21 cellular contexts compared by ENCODE assay signal in genomic region chr1:95311762-95312161, GRCh38.
A peak's percentile ranks its signal among the peaks of the same experiment; 100 is the strongest.
DNase-seq lines count a peak whose midpoint lies in the region; ATAC-seq, FAIRE-seq and TF ChIP-seq lines count a peak whose summit lies in the region.
"Had no signal": no experiment of that assay in that cellular context is flagged by ENCODE, and none has a peak within 500 bp of the region (broad histone marks: within the 10 kb centered on the region; RNA-seq: fewer than 3 reads in every experiment).

No MANE protein-coding gene starts in this region.

- ATAC-seq in PC-3, result no peak
- ATAC-seq: A549; CD8-positive, alpha-beta T cell; HCT116; HepG2 had no signal

- peaks cover 10% of the 10 kb centered on the region for H3K4me1 Mint-ChIP-seq in neural progenitor cell
- H3K4me1 Mint-ChIP-seq: CD14-positive monocyte had no signal

- FAIRE-seq in endometrium (lab: Jason Lieb, UNC), result peak; percentile 75
- FAIRE-seq: A549, HepG2 had no signal

- H3K4me3 Mint-ChIP-seq in neural progenitor cell, result no peak overlapping the region
- H3K4me3 Mint-ChIP-seq: CD14-positive monocyte; CD8-positive, alpha-beta T cell; HFFc6 had no signal

- H3K27ac ChIP-seq in neural progenitor cell (no peak overlapping the region), PC-3 (ENCODE audit: low read length) (no peak overlapping the region)
- H3K27ac ChIP-seq: 22Rv1, A549, BLaER1 had no signal

- no peaks in the 10 kb centered on the region for H3K9me3 ChIP-seq in neural progenitor cell (ENCODE audit: low read depth)
- H3K9me3 ChIP-seq in PC-3 (ENCODE audit: low read length), result no peaks in the 10 kb centered on the region
- H3K9me3 ChIP-seq: A549, BLaER1 had no signal

- H3F3A ChIP-seq in neural progenitor cell (ENCODE audit: low read depth) (no peaks in the 10 kb centered on the region), PC-3 (ENCODE audit: low read length, unreplicated experiment) (no peaks in the 10 kb centered on the region)

- H2AFZ ChIP-seq in neural progenitor cell (replicated peaks), result peak overlapping the region; percentile 71
- no peak overlapping the region for H2AFZ ChIP-seq in PC-3 (ENCODE audit: low read length)

- no peaks in the 10 kb centered on the region for H3K9me3 Mint-ChIP-seq in neural progenitor cell
- H3K9me3 Mint-ChIP-seq: CD8-positive, alpha-beta T cell; HFFc6 had no signal

- H3K4me3 ChIP-seq in neural progenitor cell, result no peak overlapping the region
- H3K4me3 ChIP-seq in PC-3 (ENCODE audit: low read length), result no peak overlapping the region
- H3K4me3 ChIP-seq: A549, BLaER1 had no signal

- H3K9me2 ChIP-seq in PC-3 (replicated peaks; ENCODE audit: low read length), result no peaks in the 10 kb centered on the region

- no peak overlapping the region for H3K4me2 ChIP-seq in neural progenitor cell
- no peak overlapping the region for H3K4me2 ChIP-seq in PC-3 (ENCODE audit: low read length)
- H3K4me2 ChIP-seq: A549, BLaER1 had no signal

- no peak overlapping the region for H3K27ac Mint-ChIP-seq in neural progenitor cell
- H3K27ac Mint-ChIP-seq: CD14-positive monocyte; CD8-positive, alpha-beta T cell; HFFc6 had no signal

- H3K79me2 ChIP-seq in neural progenitor cell (ENCODE audit: low read depth), result no peaks in the 10 kb centered on the region
- H3K79me2 ChIP-seq in PC-3 (ENCODE audit: low read length), result no peaks in the 10 kb centered on the region

- H3K36me3 ChIP-seq in neural progenitor cell (no peaks in the 10 kb centered on the region), PC-3 (ENCODE audit: low read depth, low read length) (no peaks in the 10 kb centered on the region)
- H3K36me3 ChIP-seq: BLaER1 had no signal

- peak; percentile 30 for DNase-seq in NCI-H510A treated with DMSO at 0.1 percent for 48 hours (lab: John Stamatoyannopoulos, UW)
- DNase-seq in NCI-H510A (lab: John Stamatoyannopoulos, UW), result no peak
- no peak for DNase-seq in neural progenitor cell (ENCODE audit: low spot score)
- no peak for DNase-seq in PC-3
- DNase-seq in NCI-H2029 (lab: John Stamatoyannopoulos, UW), result no peak
- no peak for DNase-seq in NCI-H1436 treated with DMSO at 0.1 percent for 48 hours (lab: John Stamatoyannopoulos, UW)
- DNase-seq: AML-193; Calu3; CD8-positive, alpha-beta T cell; DMS79 treated with DMSO at 0.1 percent for 48 hours; GF-D8; GOT3; H7; HFFc6 had no signal

- BruUV-seq in PC-3 (replicated peaks; lab: Mats Ljungman, UMichigan), result no TSS peak

- peaks cover 5% of the 10 kb centered on the region for H3K27me3 Mint-ChIP-seq in neural progenitor cell (ENCODE audit: insufficient read depth, low read depth)

- H3K4me1 ChIP-seq in neural progenitor cell (peaks cover 11% of the 10 kb centered on the region), PC-3 (ENCODE audit: insufficient read depth, low read length) (no peaks in the 10 kb centered on the region)
- H3K4me1 ChIP-seq: A549, BLaER1 had no signal

- no peaks in the 10 kb centered on the region for H4K20me1 ChIP-seq in neural progenitor cell (ENCODE audit: low read depth)
- H4K20me1 ChIP-seq in PC-3 (ENCODE audit: low read length), result no peaks in the 10 kb centered on the region
- H4K20me1 ChIP-seq: BLaER1 had no signal

- H3K9ac ChIP-seq in neural progenitor cell (no peak overlapping the region), PC-3 (ENCODE audit: low read length) (no peak overlapping the region)
- H3K9ac ChIP-seq: BLaER1 had no signal

- intact Hi-C loops in PC-3 (cut with micrococcal nuclease), result no loop called here

- TF ChIP-seq CTCF in neural progenitor cell (IDR thresholded peaks at IDR 0.05) (no peak), PC-3 (conservative IDR thresholded peaks at IDR 0.05; ENCODE audit: low read depth, low read length) (no peak)

- POLR2A ChIA-PET in PC-3 (lab: Charles Lee; ENCODE audit: unreplicated experiment), result no interaction called here

- no peaks in the 10 kb centered on the region for H3K36me3 Mint-ChIP-seq in neural progenitor cell
- H3K36me3 Mint-ChIP-seq: CD14-positive monocyte; CD8-positive, alpha-beta T cell had no signal

- H3K27me3 ChIP-seq in neural progenitor cell (no peaks in the 10 kb centered on the region), PC-3 (ENCODE audit: low read length) (peaks cover 60% of the 10 kb centered on the region)
- H3K27me3 ChIP-seq: BLaER1 had no signal

- CTCF ChIA-PET in PC-3 (lab: Charles Lee), result no interaction called here
